ENCODE assay signal across 1 cellular context in genomic region chrX:50770702-50771101, GRCh38.
TF ChIP-seq lines count a peak whose summit lies in the region.

No MANE protein-coding gene starts in this region.

TF ChIP-seq in WTC11, 78 proteins besides CTCF, POLR2A, EP300 and RAD21 (continued from another document):
- no peak for TF ChIP-seq NFYB (CRISPR knock-in tag; conservative IDR thresholded peaks at IDR 0.05; ENCODE audit: low read depth)
TF ChIP-seq in WTC11: peak in this region for 0.
